In the genomic region with DNA sequence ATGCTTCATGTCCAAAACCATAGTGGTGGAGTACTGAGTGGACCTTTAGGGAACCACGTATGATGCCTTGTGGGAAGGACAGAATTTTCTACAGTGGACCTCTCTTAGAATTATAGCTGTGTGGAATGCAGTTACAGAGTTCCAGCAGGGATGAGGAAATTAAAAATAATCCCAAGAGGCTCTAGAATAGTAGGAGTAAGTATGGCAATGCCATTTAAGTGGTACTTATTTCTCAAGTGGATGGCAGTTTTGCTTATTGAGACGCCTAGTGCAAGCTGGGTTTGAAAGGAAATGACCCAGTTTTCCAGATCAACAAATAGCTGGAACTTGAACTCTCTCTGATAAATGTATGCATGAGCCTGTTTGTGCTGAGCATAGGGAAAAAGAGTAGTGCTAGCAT, we compare ENCODE assay signal across 18 cellular contexts.
"Had no signal": no experiment of that assay in that cellular context is flagged by ENCODE, and none has a peak within 500 bp of the region (broad histone marks: within the 10 kb centered on the region; RNA-seq: fewer than 3 reads in every experiment).

No MANE protein-coding gene starts in this region.

- H3K4me1 ChIP-seq: spleen, tibial nerve, vagina had no signal

- H3K27me3 ChIP-seq: ovary, spleen, tibial nerve, vagina had no signal

- H3K9me3 ChIP-seq: mucosa of descending colon, ovary, tibial nerve, vagina had no signal

- H3K27ac ChIP-seq: ovary, skin epidermis, spleen, tibial nerve, vagina had no signal

- ATAC-seq: left cardiac atrium; left lobe of liver; mucosa of descending colon; naive thymus-derived CD4-positive, alpha-beta T cell; natural killer cell treated with Interleukin-12 subunit alpha and Interleukin-12 subunit beta and Interleukin-15 and Interleukin-18, amount 100 ng/mL, for 72 hours; right cardiac atrium; sciatic nerve; stimulated activated effector memory CD8-positive, alpha-beta T cell treated with anti-CD3 and anti-CD28 coated beads, Interleukin-12 subunit alpha, Interleukin-12 subunit beta, amount 100 ng/mL, for 72 hours had no signal

- DNase-seq: hippocampal formation; kidney glomerular epithelial cell; left cardiac atrium; midbrain; mucosa of descending colon; naive thymus-derived CD4-positive, alpha-beta T cell; ovary; right cardiac atrium; spleen; stimulated activated CD4-positive, alpha-beta T cell treated with anti-CD3 and anti-CD28 coated beads, Interleukin-4, amount 100 ng/mL, for 24 hours; stimulated activated naive CD4-positive, alpha-beta T cell had no signal

- H3K36me3 ChIP-seq: ovary, spleen, tibial nerve, vagina had no signal

- H3K4me3 ChIP-seq: mucosa of descending colon, ovary, skin epidermis, spleen, tibial nerve, vagina had no signal
